1 cellular context compared by ENCODE assay signal in the genomic region with DNA sequence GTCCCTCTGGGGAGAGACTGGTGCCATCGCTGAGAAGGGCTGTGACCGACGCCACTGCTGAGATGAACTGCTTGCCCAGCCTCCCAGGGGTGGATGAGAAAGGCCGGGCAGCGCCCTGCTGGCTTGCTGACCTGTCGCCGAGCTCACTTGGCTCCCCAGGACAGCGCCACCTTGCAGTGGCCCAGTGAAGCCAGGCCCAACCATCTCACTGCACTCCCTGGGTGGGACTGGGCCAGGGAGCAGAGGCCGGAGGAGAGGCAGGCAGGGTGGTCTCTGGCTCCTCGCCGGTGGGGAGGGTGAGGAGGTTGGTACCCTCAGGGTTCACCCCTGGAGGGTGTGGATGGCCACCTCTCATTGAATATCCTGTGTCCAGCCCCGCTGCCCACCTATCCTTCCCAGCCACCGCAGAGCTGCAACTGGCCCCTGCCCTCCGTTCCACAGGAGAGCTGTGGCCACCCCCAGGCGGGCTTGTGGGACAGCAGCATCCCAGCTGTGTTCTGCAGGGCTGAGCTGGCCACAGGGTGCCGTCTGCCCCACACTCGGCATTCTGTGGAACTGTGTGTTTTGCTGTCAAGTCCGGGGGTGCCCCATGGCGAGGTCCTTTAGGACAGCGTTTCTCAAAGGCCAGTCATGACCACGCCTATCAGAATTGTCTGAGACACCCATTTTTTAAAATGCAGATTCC.
TF ChIP-seq lines count a peak whose summit lies in the region.

No MANE protein-coding gene starts in this region.

TF ChIP-seq in SK-N-SH treated with all-trans-retinoic acid at 6 μM for 48 hours, 23 proteins besides CTCF, POLR2A, EP300 and RAD21 (continued from another document):
- TF ChIP-seq, protein P1, sequence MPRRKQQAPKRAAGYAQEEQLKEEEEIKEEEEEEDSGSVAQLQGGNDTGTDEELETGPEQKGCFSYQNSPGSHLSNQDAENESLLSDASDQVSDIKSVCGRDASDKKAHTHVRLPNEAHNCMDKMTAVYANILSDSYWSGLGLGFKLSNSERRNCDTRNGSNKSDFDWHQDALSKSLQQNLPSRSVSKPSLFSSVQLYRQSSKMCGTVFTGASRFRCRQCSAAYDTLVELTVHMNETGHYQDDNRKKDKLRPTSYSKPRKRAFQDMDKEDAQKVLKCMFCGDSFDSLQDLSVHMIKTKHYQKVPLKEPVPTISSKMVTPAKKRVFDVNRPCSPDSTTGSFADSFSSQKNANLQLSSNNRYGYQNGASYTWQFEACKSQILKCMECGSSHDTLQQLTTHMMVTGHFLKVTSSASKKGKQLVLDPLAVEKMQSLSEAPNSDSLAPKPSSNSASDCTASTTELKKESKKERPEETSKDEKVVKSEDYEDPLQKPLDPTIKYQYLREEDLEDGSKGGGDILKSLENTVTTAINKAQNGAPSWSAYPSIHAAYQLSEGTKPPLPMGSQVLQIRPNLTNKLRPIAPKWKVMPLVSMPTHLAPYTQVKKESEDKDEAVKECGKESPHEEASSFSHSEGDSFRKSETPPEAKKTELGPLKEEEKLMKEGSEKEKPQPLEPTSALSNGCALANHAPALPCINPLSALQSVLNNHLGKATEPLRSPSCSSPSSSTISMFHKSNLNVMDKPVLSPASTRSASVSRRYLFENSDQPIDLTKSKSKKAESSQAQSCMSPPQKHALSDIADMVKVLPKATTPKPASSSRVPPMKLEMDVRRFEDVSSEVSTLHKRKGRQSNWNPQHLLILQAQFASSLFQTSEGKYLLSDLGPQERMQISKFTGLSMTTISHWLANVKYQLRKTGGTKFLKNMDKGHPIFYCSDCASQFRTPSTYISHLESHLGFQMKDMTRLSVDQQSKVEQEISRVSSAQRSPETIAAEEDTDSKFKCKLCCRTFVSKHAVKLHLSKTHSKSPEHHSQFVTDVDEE (CRISPR knock-in tag; IDR thresholded peaks at IDR 0.05): no peak
- no peak for TF ChIP-seq ZFP3 (CRISPR knock-in tag; IDR thresholded peaks at IDR 0.05)
